ENCODE assay signal across 17 cellular contexts in the genomic region with DNA sequence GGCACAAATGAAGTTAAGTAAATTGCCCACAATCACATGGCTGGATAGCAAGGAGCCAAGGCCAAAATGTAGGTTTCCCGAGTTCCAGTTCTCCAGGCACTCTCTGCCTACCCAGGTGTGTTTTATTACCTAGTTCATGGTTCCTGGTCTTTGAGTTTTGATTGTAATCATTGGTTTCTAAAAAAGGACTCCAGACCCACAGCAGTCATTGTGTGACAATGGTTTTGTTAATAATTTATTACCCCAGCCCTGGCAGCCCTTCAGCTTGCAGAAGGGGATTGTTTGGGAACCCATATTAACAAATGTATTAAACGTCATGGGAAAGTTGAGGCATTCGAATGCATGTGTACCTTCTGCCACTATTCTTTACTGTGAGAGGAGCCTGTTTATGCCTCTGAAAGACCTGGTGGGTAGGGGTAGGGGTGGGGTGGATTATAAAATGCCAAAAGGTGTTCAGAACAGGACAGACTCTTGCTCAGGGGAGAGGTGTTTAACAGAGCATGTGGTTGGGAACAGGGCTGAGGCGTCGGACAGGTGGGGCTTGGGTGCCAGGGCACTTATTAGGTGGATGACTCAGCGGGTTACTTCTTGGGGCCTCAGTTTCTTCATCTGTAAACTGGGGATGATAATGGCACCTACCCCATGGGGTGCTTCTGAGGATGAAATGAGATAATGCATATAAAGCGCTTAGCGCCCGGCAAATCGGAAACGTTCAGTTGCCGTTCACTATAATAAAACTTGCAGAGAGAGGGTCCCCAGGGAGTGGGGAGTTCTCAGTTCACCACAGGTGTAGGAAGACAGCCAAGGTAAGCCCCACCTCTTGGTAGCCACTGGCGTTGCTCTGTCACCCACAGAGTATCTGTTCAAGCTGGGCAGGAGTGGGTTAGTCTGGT.
DNase-seq lines count a peak whose midpoint lies in the region; ATAC-seq and TF ChIP-seq lines count a peak whose summit lies in the region.
"Had no signal": no experiment of that assay in that cellular context is flagged by ENCODE, and none has a peak within 500 bp of the region (broad histone marks: within the 10 kb centered on the region; RNA-seq: fewer than 3 reads in every experiment).

No MANE protein-coding gene starts in this region.

- BruUV-seq in Caco-2 (replicated peaks; lab: Mats Ljungman, UMichigan) = no TSS peak

- no peak overlapping the region for H3K9ac ChIP-seq in endodermal cell (ENCODE audit: extremely low read depth, low read length, poor library complexity, severe bottlenecking)

- intact Hi-C loops in Caco-2 (cut with micrococcal nuclease; ENCODE audit: unreplicated experiment) = no loop called here

- H3K4me1 ChIP-seq in Caco-2 = peaks cover 59% of the 10 kb centered on the region
- H3K4me1 ChIP-seq in endodermal cell (ENCODE audit: control insufficient read depth, insufficient read depth, low read length) = peaks cover 6% of the 10 kb centered on the region

- no peak for TF ChIP-seq CTCF in Caco-2 (IDR thresholded peaks at IDR 0.05; ENCODE audit: insufficient read depth in 1 of 2, low read depth in 1 of 2, low read length in 1 of 2, severe bottlenecking in 1 of 2, unreplicated experiment in 1 of 2)
- TF ChIP-seq CTCF in endodermal cell (conservative IDR thresholded peaks at IDR 0.05) = no peak

- POLR2A ChIA-PET in Caco-2 (lab: Charles Lee) = no interaction called here

- H3K27ac Mint-ChIP-seq in Caco-2 (ENCODE audit: unreplicated experiment) = peak overlapping the region; percentile 94
- peak overlapping the region; percentile 10 for H3K27ac Mint-ChIP-seq in endodermal cell

- no peak overlapping the region for H3K4me3 Mint-ChIP-seq in Caco-2 (ENCODE audit: unreplicated experiment)
- no peak overlapping the region for H3K4me3 Mint-ChIP-seq in endodermal cell
- H3K4me3 Mint-ChIP-seq: activated naive CD8-positive, alpha-beta T cell treated with anti-CD3 and anti-CD28 coated beads, Interleukin-2, amount 10 ng/mL, durations not matched to agents 7 days and 5 days; nephron progenitor cell; T-helper 1 cell treated with Interleukin-12 subunit alpha and Interleukin-12 subunit beta and Interleukin-4 antibody, amounts not matched to agents 30 μg/mL and 1 μg/mL, for 36 hours had no signal

- H3K27me3 ChIP-seq in Caco-2 (replicated peaks; ENCODE audit: control insufficient read depth, insufficient read depth, low read length) (no peaks in the 10 kb centered on the region), endodermal cell (ENCODE audit: control insufficient read depth, insufficient read depth, low read length, poor library complexity, severe bottlenecking) (peaks cover 4% of the 10 kb centered on the region), MG63 (no peaks in the 10 kb centered on the region)
- H3K27me3 ChIP-seq: spleen had no signal

- H3K36me3 Mint-ChIP-seq in Caco-2 (ENCODE audit: insufficient read depth, unreplicated experiment) (peaks cover 12% of the 10 kb centered on the region), endodermal cell (ENCODE audit: low read depth) (no peaks in the 10 kb centered on the region)

- 84 to 88% methylated on average over 11 to 13 of the region's 13 CpGs for WGBS in endodermal cell (ENCODE audit: insufficient coverage in 1 of 2, insufficient read length in 1 of 2), 2 experiments

- H3K4me3 ChIP-seq in Caco-2 (ENCODE audit: low read depth, low read length) (no peak overlapping the region), endodermal cell (ENCODE audit: low read length) (no peak overlapping the region), MG63 (no peak overlapping the region)
- H3K4me3 ChIP-seq: PC-9, spleen had no signal

- H3K36me3 ChIP-seq in Caco-2 (ENCODE audit: control insufficient read depth, insufficient read depth, low read length) = no peaks in the 10 kb centered on the region
- no peaks in the 10 kb centered on the region for H3K36me3 ChIP-seq in endodermal cell (ENCODE audit: control insufficient read depth, insufficient read depth, low read length)
- H3K36me3 ChIP-seq in MG63 = no peaks in the 10 kb centered on the region

- peaks cover 28% of the 10 kb centered on the region for H3K4me1 Mint-ChIP-seq in Caco-2 (ENCODE audit: low read depth, unreplicated experiment)
- H3K4me1 Mint-ChIP-seq in endodermal cell = peaks cover 24% of the 10 kb centered on the region

- CTCF ChIA-PET in Caco-2 (lab: Charles Lee) = no interaction called here

- peak; percentile 43 for ATAC-seq in GM19452 (IDR thresholded peaks at IDR 0.05; ENCODE audit: unreplicated experiment)
- ATAC-seq in HG03108 (IDR thresholded peaks at IDR 0.05; ENCODE audit: unreplicated experiment) = peak; percentile 29

- H3K27me3 Mint-ChIP-seq in Caco-2 (ENCODE audit: insufficient read depth, unreplicated experiment) (no peaks in the 10 kb centered on the region), endodermal cell (ENCODE audit: insufficient read depth) (peaks cover 19% of the 10 kb centered on the region)
- H3K27me3 Mint-ChIP-seq: activated naive CD8-positive, alpha-beta T cell treated with anti-CD3 and anti-CD28 coated beads, Interleukin-2, amount 10 ng/mL, durations not matched to agents 7 days and 5 days had no signal

- DNase-seq in Caco-2 (no peak), endodermal cell (no peak), DMS 273 (lab: John Stamatoyannopoulos, UW; ENCODE audit: unreplicated experiment) (no peak), MG63 (no peak), foreskin melanocyte (no peak)
- DNase-seq in activated CD4-positive, alpha-beta T cell treated with anti-CD3 and anti-CD28 coated beads, Interleukin-2, amount 50 U/mL, for 1 hour = no peak
- DNase-seq: ACHN; activated CD4-positive, alpha-beta T cell treated with anti-CD3 and anti-CD28 coated beads, Interleukin-2, amount 50 U/mL, for 48 hours; activated naive CD8-positive, alpha-beta T cell treated with anti-CD3 and anti-CD28 coated beads, Interleukin-2, amount 10 ng/mL, durations not matched to agents 7 days and 5 days; cortex of kidney; DMS79; nephron progenitor cell; spleen had no signal

- H3K9me3 ChIP-seq in Caco-2 (0 out of 2 replicates have a peak, but pooled peaks cover 4% of the 10 kb centered on the region), endodermal cell (ENCODE audit: control insufficient read depth, low read length) (peaks cover 5% of the 10 kb centered on the region), MG63 (no peaks in the 10 kb centered on the region)

- no peak overlapping the region for H3K27ac ChIP-seq in endodermal cell (ENCODE audit: low read depth, low read length)
- H3K27ac ChIP-seq: PC-9, spleen had no signal

- H3K9me3 Mint-ChIP-seq in Caco-2 (ENCODE audit: unreplicated experiment) (no peaks in the 10 kb centered on the region), endodermal cell (peaks cover 2% of the 10 kb centered on the region)
